Comparison of ENCODE assay signal across 10 cellular contexts in genomic region chr1:1847501-1848289, GRCh38. TPM values are rescaled to one million over a fixed set of nuclear protein-coding genes. Genes with fewer than 3 reads are reported as not detected.
A peak's percentile ranks its signal among the peaks of the same experiment; 100 is the strongest.
DNase-seq lines count a peak whose midpoint lies in the region; ATAC-seq, FAIRE-seq and TF ChIP-seq lines count a peak whose summit lies in the region.
"Had no signal": no experiment of that assay in that cellular context is flagged by ENCODE, and none has a peak within 500 bp of the region (broad histone marks: within the 10 kb centered on the region; RNA-seq: fewer than 3 reads in every experiment).

No MANE protein-coding gene starts in this region.

- no peak overlapping the region for H3K27ac Mint-ChIP-seq in activated CD4-positive, alpha-beta memory T cell treated with anti-CD3 and anti-CD28 coated beads for 36 hours

- no peaks in the 10 kb centered on the region for H3K9me3 Mint-ChIP-seq in activated CD4-positive, alpha-beta memory T cell treated with anti-CD3 and anti-CD28 coated beads for 36 hours

- DNase-seq in left colon (no peak), HuH-7 (ENCODE audit: low spot score) (no peak), frontal cortex (ENCODE audit: low spot score in 2 of 2) (no peak)
- DNase-seq in activated CD4-positive, alpha-beta memory T cell treated with anti-CD3 and anti-CD28 coated beads for 36 hours = no peak

- H3K4me3 Mint-ChIP-seq in activated CD4-positive, alpha-beta memory T cell treated with anti-CD3 and anti-CD28 coated beads for 36 hours = no peak overlapping the region

- peaks cover 59% of the 10 kb centered on the region for H3F3A ChIP-seq in SU-DHL-6 (ENCODE audit: insufficient read depth)

- H3K4me3 ChIP-seq in SU-DHL-6 (ENCODE audit: insufficient read depth, low read length, poor library complexity, severe bottlenecking) (no peak overlapping the region), subcutaneous abdominal adipose tissue (ENCODE audit: low read depth in 1 of 5, low read length in 5 of 5) (no peak overlapping the region)

- H3K27ac ChIP-seq in SU-DHL-6 (ENCODE audit: low read depth, low read length) (peak overlapping the region; percentile 45), subcutaneous abdominal adipose tissue (ENCODE audit: low read depth, low read length) (peak overlapping the region; percentile 1)

- POLR2A ChIA-PET in activated CD4-positive, alpha-beta memory T cell treated with anti-CD3 and anti-CD28 coated beads for 36 hours (lab: Charles Lee) = interaction anchor here (0.7 kb wide), 1 partner anchor 33 kb away, joined by 3 read pairs; no protein-coding TSS in a partner anchor

- H3K4me1 ChIP-seq in subcutaneous abdominal adipose tissue (ENCODE audit: control insufficient read depth in 5 of 5, insufficient read depth in 5 of 5, low read length in 5 of 5) = peaks cover 3 to 44% (median 29%) of the 10 kb centered on the region in 5 donors

- H3K9ac ChIP-seq in SU-DHL-6 (ENCODE audit: low read length) = no peak overlapping the region
- peak overlapping the region in 1 of 5 donors; percentile 46 for H3K9ac ChIP-seq in subcutaneous abdominal adipose tissue (ENCODE audit: low read length in 5 of 5)

- no peaks in the 10 kb centered on the region for H3K27me3 Mint-ChIP-seq in activated CD4-positive, alpha-beta memory T cell treated with anti-CD3 and anti-CD28 coated beads for 36 hours

- no peak for FAIRE-seq in frontal cortex (lab: Jason Lieb, UNC)
- FAIRE-seq: RCC 7860 had no signal

- TF ChIP-seq CTCF in SU-DHL-6 (IDR thresholded peaks at IDR 0.05; ENCODE audit: insufficient read depth, low read length, poor library complexity, severe bottlenecking) = no peak

- H3K36me3 ChIP-seq in SU-DHL-6 (ENCODE audit: low read length) (peaks cover 4% of the 10 kb centered on the region; the same call in 1 of the 2 replicates), subcutaneous abdominal adipose tissue (ENCODE audit: control insufficient read depth in 5 of 5, insufficient read depth in 5 of 5, low read length in 5 of 5) (no peaks in the 10 kb centered on the region)

- peaks cover 96% of the 10 kb centered on the region for H3K79me2 ChIP-seq in SU-DHL-6 (ENCODE audit: insufficient read depth, low read length)

- H3K4me1 Mint-ChIP-seq in activated CD4-positive, alpha-beta memory T cell treated with anti-CD3 and anti-CD28 coated beads for 36 hours (ENCODE audit: low read depth) = peaks cover 58% of the 10 kb centered on the region

- intact Hi-C loops in left colon (cut with DNase I, micrococcal nuclease) = no loop called here
- intact Hi-C loops in activated CD4-positive, alpha-beta memory T cell treated with anti-CD3 and anti-CD28 coated beads for 36 hours (cut with micrococcal nuclease) = no loop called here

- H3K27me3 ChIP-seq in SU-DHL-6 (ENCODE audit: low read length) (no peaks in the 10 kb centered on the region), subcutaneous abdominal adipose tissue (ENCODE audit: control insufficient read depth in 5 of 5, insufficient read depth in 4 of 5, low read length in 5 of 5) (no peaks in the 10 kb centered on the region)

- H3K9me3 ChIP-seq in SU-DHL-6 (ENCODE audit: insufficient read depth, low read length) (no peaks in the 10 kb centered on the region), subcutaneous abdominal adipose tissue (ENCODE audit: control insufficient read depth in 5 of 5, low read length in 5 of 5) (no peaks in the 10 kb centered on the region)

- H3K36me3 Mint-ChIP-seq in activated CD4-positive, alpha-beta memory T cell treated with anti-CD3 and anti-CD28 coated beads for 36 hours = peaks cover 3% of the 10 kb centered on the region

- no peak overlapping the region for H2AFZ ChIP-seq in SU-DHL-6 (ENCODE audit: low read depth, low read length, severe bottlenecking)

- no peaks in the 10 kb centered on the region for H3K9me2 ChIP-seq in SU-DHL-6 (replicated peaks; ENCODE audit: insufficient read depth, low read length)

- ATAC-seq in GM21786 (IDR thresholded peaks at IDR 0.05; ENCODE audit: unreplicated experiment) (peak; percentile 62), left colon (peak; percentile 34), HG03175 (IDR thresholded peaks at IDR 0.05; ENCODE audit: unreplicated experiment) (no peak)
- ATAC-seq: HCT116 had no signal

- no peak overlapping the region for H3K4me2 ChIP-seq in SU-DHL-6 (ENCODE audit: low read depth, low read length, poor library complexity, severe bottlenecking)

- no peaks in the 10 kb centered on the region for H4K20me1 ChIP-seq in SU-DHL-6 (ENCODE audit: low read depth, low read length)

- CTCF ChIA-PET in activated CD4-positive, alpha-beta memory T cell treated with anti-CD3 and anti-CD28 coated beads for 36 hours (lab: Charles Lee) = interaction anchor here (1.4 kb wide), 1 partner anchor 16 kb away, joined by 3 read pairs; no protein-coding TSS in a partner anchor

RNA-seq across cellular contexts. Expression of gene GNB1, which starts 43.2 kb away (rescaled TPM):
- total RNA-seq in left colon = 100 to 1,000 TPM; 308 to 326 TPM
- 100 to 1,000 TPM; 396 to 403 TPM for total RNA-seq in activated CD4-positive, alpha-beta memory T cell treated with anti-CD3 and anti-CD28 coated beads for 36 hours
- 154 TPM for total RNA-seq in frontal cortex
